10 cellular contexts compared by ENCODE assay signal in genomic region chr4:109649872-109650271, GRCh38. TPM values are rescaled to one million over a fixed set of nuclear protein-coding genes. Genes with fewer than 3 reads are reported as not detected.
A peak's percentile ranks its signal among the peaks of the same experiment; 100 is the strongest.
DNase-seq lines count a peak whose midpoint lies in the region; ATAC-seq and TF ChIP-seq lines count a peak whose summit lies in the region.
"Had no signal": no experiment of that assay in that cellular context is flagged by ENCODE, and none has a peak within 500 bp of the region (broad histone marks: within the 10 kb centered on the region; RNA-seq: fewer than 3 reads in every experiment).

No MANE protein-coding gene starts in this region.

- peaks cover 55% of the 10 kb centered on the region for H3K36me3 Mint-ChIP-seq in activated T-cell treated with anti-CD3 and anti-CD28 coated beads, Interleukin-2, amount 50 U/mL, for 24 hours (ENCODE audit: low read depth)
- H3K36me3 Mint-ChIP-seq in natural killer cell (peaks cover 15% of the 10 kb centered on the region), GM23338 (ENCODE audit: low read depth) (peaks cover 5% of the 10 kb centered on the region)

- H3K27ac Mint-ChIP-seq in activated T-cell treated with anti-CD3 and anti-CD28 coated beads, Interleukin-2, amount 50 U/mL, for 24 hours, result peak overlapping the region; percentile 82
- H3K27ac Mint-ChIP-seq in natural killer cell (peak overlapping the region; percentile 41 to 62), GM23338 (no peak overlapping the region)

- no peak overlapping the region for H3K27ac ChIP-seq in GM23338 (ENCODE audit: low read depth)
- H3K27ac ChIP-seq: gastroesophageal sphincter had no signal

- H3K9me2 ChIP-seq in GM23338 (ENCODE audit: insufficient read depth), result no peaks in the 10 kb centered on the region

- H2AFZ ChIP-seq in GM23338, result no peak overlapping the region

- intact Hi-C loops in natural killer cell (cut with micrococcal nuclease), result no loop called here

- no peaks in the 10 kb centered on the region for H3K4me1 ChIP-seq in GM23338 (ENCODE audit: insufficient read depth)
- H3K4me1 ChIP-seq: gastroesophageal sphincter had no signal

- peak overlapping the region; percentile 16 for H3K4me3 Mint-ChIP-seq in activated T-cell treated with anti-CD3 and anti-CD28 coated beads, Interleukin-2, amount 50 U/mL, for 24 hours
- H3K4me3 Mint-ChIP-seq in natural killer cell, result no peak overlapping the region
- H3K4me3 Mint-ChIP-seq in GM23338, result no peak overlapping the region

- no peaks in the 10 kb centered on the region for H3K27me3 Mint-ChIP-seq in activated T-cell treated with anti-CD3 and anti-CD28 coated beads, Interleukin-2, amount 50 U/mL, for 24 hours
- H3K27me3 Mint-ChIP-seq in natural killer cell (ENCODE audit: low read depth in 2 of 2) (no peaks in the 10 kb centered on the region), GM23338 (ENCODE audit: insufficient read depth, low read depth, poor library complexity) (peaks cover 4% of the 10 kb centered on the region)

- DNase-seq in activated T-cell treated with anti-CD3 and anti-CD28 coated beads, Interleukin-2, amount 50 U/mL, for 24 hours, result no peak
- DNase-seq in activated T-cell treated with anti-CD3 and anti-CD28 coated beads for 4 hours (no peak), natural killer cell (no peak), NCI-H69 (lab: John Stamatoyannopoulos, UW) (no peak), GM23338 (ENCODE audit: low spot score) (no peak)
- DNase-seq: NCI-H1092 treated with DMSO at 0.1 percent for 48 hours had no signal

- H3K4me1 Mint-ChIP-seq in activated T-cell treated with anti-CD3 and anti-CD28 coated beads, Interleukin-2, amount 50 U/mL, for 24 hours (ENCODE audit: low read depth), result peaks cover 49% of the 10 kb centered on the region
- H3K4me1 Mint-ChIP-seq in natural killer cell (peaks cover 21 to 41% of the 10 kb centered on the region in 2 donors), GM23338 (no peaks in the 10 kb centered on the region)

- H4K20me1 ChIP-seq in GM23338 (replicated peaks; ENCODE audit: insufficient read depth), result no peaks in the 10 kb centered on the region

- H3K4me2 ChIP-seq in GM23338, result no peak overlapping the region

- no peaks in the 10 kb centered on the region for H3K79me2 ChIP-seq in GM23338 (replicated peaks; ENCODE audit: insufficient read depth)

- H3F3A ChIP-seq in GM23338 (replicated peaks; ENCODE audit: low read depth), result no peaks in the 10 kb centered on the region

- H3K27me3 ChIP-seq in GM23338 (ENCODE audit: insufficient read depth), result no peaks in the 10 kb centered on the region
- H3K27me3 ChIP-seq: gastroesophageal sphincter had no signal

- H3K36me3 ChIP-seq in GM23338 (ENCODE audit: insufficient read depth), result no peaks in the 10 kb centered on the region

- H3K9me3 Mint-ChIP-seq in activated T-cell treated with anti-CD3 and anti-CD28 coated beads, Interleukin-2, amount 50 U/mL, for 24 hours, result peaks cover 8% of the 10 kb centered on the region
- H3K9me3 Mint-ChIP-seq in natural killer cell (peaks cover 3 to 4% of the 10 kb centered on the region in 2 donors), GM23338 (peaks cover 5% of the 10 kb centered on the region; the same call in 2 of the 3 replicates)

- ATAC-seq in GM21619 (IDR thresholded peaks at IDR 0.05; ENCODE audit: unreplicated experiment) (peak; percentile 89), HG03432 (IDR thresholded peaks at IDR 0.05; ENCODE audit: unreplicated experiment) (peak; percentile 87), natural killer cell (peak in 1 of 3 donors; percentile 47), GM23338 (no peak), GM19324 (IDR thresholded peaks at IDR 0.05; ENCODE audit: low FRiP score, unreplicated experiment) (no peak)
- ATAC-seq: gastroesophageal sphincter had no signal

- no peak overlapping the region for H3K4me3 ChIP-seq in GM23338
- H3K4me3 ChIP-seq: gastroesophageal sphincter had no signal

- TF ChIP-seq CTCF in natural killer cell (IDR thresholded peaks at IDR 0.05) (no peak), GM23338 (conservative IDR thresholded peaks at IDR 0.05; ENCODE audit: low read depth in 2 of 2) (no peak)

TF ChIP-seq in GM23338, 12 proteins besides CTCF, POLR2A, EP300 and RAD21 (continues in another document):
- no peak for TF ChIP-seq CREB1 (CRISPR knock-in tag; IDR thresholded peaks at IDR 0.05; ENCODE audit: low read depth)
- TF ChIP-seq POLR2AphosphoS5 (IDR thresholded peaks at IDR 0.05; ENCODE audit: low read depth), result no peak
- no peak for TF ChIP-seq STAT1 (IDR thresholded peaks at IDR 0.05; ENCODE audit: unreplicated experiment)
- no peak for TF ChIP-seq ETS1 (IDR thresholded peaks at IDR 0.05)
- TF ChIP-seq JUNB (IDR thresholded peaks at IDR 0.05; ENCODE audit: unreplicated experiment), result no peak
- TF ChIP-seq ZNF331 (CRISPR knock-in tag; IDR thresholded peaks at IDR 0.05; ENCODE audit: low read depth), result no peak
- TF ChIP-seq EZH2 (IDR thresholded peaks at IDR 0.05; ENCODE audit: low read depth, unreplicated experiment), result no peak
- TF ChIP-seq, protein P1, sequence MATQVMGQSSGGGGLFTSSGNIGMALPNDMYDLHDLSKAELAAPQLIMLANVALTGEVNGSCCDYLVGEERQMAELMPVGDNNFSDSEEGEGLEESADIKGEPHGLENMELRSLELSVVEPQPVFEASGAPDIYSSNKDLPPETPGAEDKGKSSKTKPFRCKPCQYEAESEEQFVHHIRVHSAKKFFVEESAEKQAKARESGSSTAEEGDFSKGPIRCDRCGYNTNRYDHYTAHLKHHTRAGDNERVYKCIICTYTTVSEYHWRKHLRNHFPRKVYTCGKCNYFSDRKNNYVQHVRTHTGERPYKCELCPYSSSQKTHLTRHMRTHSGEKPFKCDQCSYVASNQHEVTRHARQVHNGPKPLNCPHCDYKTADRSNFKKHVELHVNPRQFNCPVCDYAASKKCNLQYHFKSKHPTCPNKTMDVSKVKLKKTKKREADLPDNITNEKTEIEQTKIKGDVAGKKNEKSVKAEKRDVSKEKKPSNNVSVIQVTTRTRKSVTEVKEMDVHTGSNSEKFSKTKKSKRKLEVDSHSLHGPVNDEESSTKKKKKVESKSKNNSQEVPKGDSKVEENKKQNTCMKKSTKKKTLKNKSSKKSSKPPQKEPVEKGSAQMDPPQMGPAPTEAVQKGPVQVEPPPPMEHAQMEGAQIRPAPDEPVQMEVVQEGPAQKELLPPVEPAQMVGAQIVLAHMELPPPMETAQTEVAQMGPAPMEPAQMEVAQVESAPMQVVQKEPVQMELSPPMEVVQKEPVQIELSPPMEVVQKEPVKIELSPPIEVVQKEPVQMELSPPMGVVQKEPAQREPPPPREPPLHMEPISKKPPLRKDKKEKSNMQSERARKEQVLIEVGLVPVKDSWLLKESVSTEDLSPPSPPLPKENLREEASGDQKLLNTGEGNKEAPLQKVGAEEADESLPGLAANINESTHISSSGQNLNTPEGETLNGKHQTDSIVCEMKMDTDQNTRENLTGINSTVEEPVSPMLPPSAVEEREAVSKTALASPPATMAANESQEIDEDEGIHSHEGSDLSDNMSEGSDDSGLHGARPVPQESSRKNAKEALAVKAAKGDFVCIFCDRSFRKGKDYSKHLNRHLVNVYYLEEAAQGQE (IDR thresholded peaks at IDR 0.05; ENCODE audit: unreplicated experiment), result no peak
- TF ChIP-seq ZNF114 (CRISPR knock-in tag; IDR thresholded peaks at IDR 0.05), result no peak
- no peak for TF ChIP-seq NANOG (IDR thresholded peaks at IDR 0.05; ENCODE audit: borderline replicate concordance)

RNA-seq across cellular contexts. Expression of gene CASP6, which starts 53.4 kb away (rescaled TPM):
- 1 to 10 TPM; 3.4 to 6.0 (median 4.8) TPM for total RNA-seq in natural killer cell
- 30.5 and 42.3 TPM in 2 replicates for total RNA-seq in GM23338 (2014; rRNA removed; shearing (Covaris generic))
- 35.4 and 36.0 TPM in 2 replicates for polyA plus RNA-seq in GM23338 (2016; fragmentation: Nextera tagmentation; extraction: Ambion mirVana)

Comparison
In these comparisons a context has a peak if more than half of its experiments do, and no peak if none do; other contexts are left out.
1. ATAC-seq: peak in GM21619 (single experiment) and HG03432 (single experiment); none in GM23338 (single experiment) and GM19324 (single experiment).